In the genomic region with DNA sequence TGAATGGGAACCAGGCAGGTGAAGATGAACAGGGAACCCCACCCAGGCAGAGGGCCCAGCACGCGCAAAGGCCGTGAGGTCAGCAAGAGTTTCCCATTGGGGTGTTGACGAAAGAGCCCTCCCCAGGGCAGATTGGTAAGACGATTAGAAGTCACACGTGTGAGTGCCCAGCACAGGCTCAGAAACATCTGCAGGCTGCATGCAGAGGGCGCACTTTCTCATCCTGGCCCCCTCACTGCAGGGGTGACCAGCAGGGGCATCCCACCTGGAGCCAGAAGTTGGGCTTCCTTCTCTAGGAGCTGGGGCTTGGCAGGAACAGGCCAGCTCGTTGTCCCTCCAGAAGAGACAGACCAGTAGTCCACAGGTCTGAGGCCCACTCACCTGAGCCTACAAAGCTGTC, we compare ENCODE assay signal across 12 cellular contexts. TPM values are rescaled to one million over a fixed set of nuclear protein-coding genes. Genes with fewer than 3 reads are reported as not detected.
DNase-seq lines count a peak whose midpoint lies in the region; ATAC-seq and TF ChIP-seq lines count a peak whose summit lies in the region.
"Had no signal": no experiment of that assay in that cellular context is flagged by ENCODE, and none has a peak within 500 bp of the region (broad histone marks: within the 10 kb centered on the region; RNA-seq: fewer than 3 reads in every experiment).

No MANE protein-coding gene starts in this region.

- H3K79me2 ChIP-seq in PC-3 (ENCODE audit: low read length) (no peaks in the 10 kb centered on the region), hepatocyte (no peaks in the 10 kb centered on the region)
- H3K79me2 ChIP-seq: parathyroid adenoma had no signal

- peak; percentile 36; the same call in 1 of the 2 replicates for TF ChIP-seq CTCF in A673 (conservative IDR thresholded peaks at IDR 0.05; ENCODE audit: low read depth, low read length)
- TF ChIP-seq CTCF in GM12873 (IDR thresholded peaks at IDR 0.05; ENCODE audit: insufficient read depth, low read depth, low read length, missing control alignments): peak; percentile 25
- TF ChIP-seq CTCF in PC-3 (conservative IDR thresholded peaks at IDR 0.05; ENCODE audit: low read depth, low read length): peak; percentile 57
- TF ChIP-seq CTCF in hepatocyte (IDR thresholded peaks at IDR 0.05; ENCODE audit: poor library complexity): peak; percentile 3

- CTCF ChIA-PET in A673 (lab: Charles Lee): no interaction called here
- CTCF ChIA-PET in PC-3 (lab: Charles Lee): no interaction called here
- CTCF ChIA-PET in activated CD4-positive, alpha-beta memory T cell treated with anti-CD3 and anti-CD28 coated beads, Interleukin-2, amount 10 ng/mL, durations not matched to agents 7 days and 5 days (lab: Charles Lee): no interaction called here
- CTCF ChIA-PET in activated naive CD4-positive, alpha-beta T cell treated with anti-CD3 and anti-CD28 coated beads, Interleukin-2, amount 10 ng/mL, durations not matched to agents 7 days and 5 days (lab: Charles Lee): no interaction called here

- H3K9me3 Mint-ChIP-seq in activated CD4-positive, alpha-beta memory T cell treated with anti-CD3 and anti-CD28 coated beads, Interleukin-2, amount 10 ng/mL, durations not matched to agents 7 days and 5 days: no peaks in the 10 kb centered on the region
- H3K9me3 Mint-ChIP-seq in activated naive CD4-positive, alpha-beta T cell treated with anti-CD3 and anti-CD28 coated beads, Interleukin-2, amount 10 ng/mL, durations not matched to agents 7 days and 5 days: no peaks in the 10 kb centered on the region
- H3K9me3 Mint-ChIP-seq: memory B cell had no signal

- POLR2A ChIA-PET in A673 (lab: Charles Lee; ENCODE audit: low non-redundant PET): no interaction called here
- POLR2A ChIA-PET in PC-3 (lab: Charles Lee; ENCODE audit: unreplicated experiment): no interaction called here
- POLR2A ChIA-PET in activated CD4-positive, alpha-beta memory T cell treated with anti-CD3 and anti-CD28 coated beads, Interleukin-2, amount 10 ng/mL, durations not matched to agents 7 days and 5 days (lab: Charles Lee): no interaction called here

- no peak overlapping the region for H3K27ac ChIP-seq in A673 (ENCODE audit: low read depth, low read length, poor library complexity, severe bottlenecking)
- H3K27ac ChIP-seq in PC-3 (ENCODE audit: low read length): no peak overlapping the region
- no peak overlapping the region for H3K27ac ChIP-seq in hepatocyte
- H3K27ac ChIP-seq: parathyroid adenoma had no signal

- H3K4me3 Mint-ChIP-seq in activated CD4-positive, alpha-beta memory T cell treated with anti-CD3 and anti-CD28 coated beads, Interleukin-2, amount 10 ng/mL, durations not matched to agents 7 days and 5 days: no peak overlapping the region
- no peak overlapping the region for H3K4me3 Mint-ChIP-seq in activated naive CD4-positive, alpha-beta T cell treated with anti-CD3 and anti-CD28 coated beads, Interleukin-2, amount 10 ng/mL, durations not matched to agents 7 days and 5 days
- H3K4me3 Mint-ChIP-seq: memory B cell had no signal

- 61% methylated on average over 8 of the region's 8 CpGs for WGBS in hepatocyte (ENCODE audit: low lambda C conversion rate, missing lambda C conversion rate)

- intact Hi-C loops in A673 (cut with micrococcal nuclease; ENCODE audit: unreplicated experiment) (no loop called here), PC-3 (cut with micrococcal nuclease) (no loop called here)

- DNase-seq in A673 (ENCODE audit: low spot score) (no peak), PC-3 (peak; percentile 10), hepatocyte (ENCODE audit: low spot score) (no peak), mucosa of gallbladder (ENCODE audit: low spot score) (no peak), NCI-H1930 (lab: John Stamatoyannopoulos, UW) (no peak)
- no peak for DNase-seq in activated CD4-positive, alpha-beta memory T cell treated with anti-CD3 and anti-CD28 coated beads, Interleukin-2, amount 10 ng/mL, durations not matched to agents 7 days and 5 days
- no peak for DNase-seq in activated naive CD4-positive, alpha-beta T cell treated with anti-CD3 and anti-CD28 coated beads, Interleukin-2, amount 10 ng/mL, durations not matched to agents 7 days and 5 days
- DNase-seq: C1 segment of cervical spinal cord, HCEC 1CT had no signal

- H3K4me3 ChIP-seq in A673 (ENCODE audit: low read depth, low read length, poor library complexity, severe bottlenecking) (no peak overlapping the region), PC-3 (ENCODE audit: low read length) (no peak overlapping the region), hepatocyte (no peak overlapping the region)

- H3K4me1 Mint-ChIP-seq in activated CD4-positive, alpha-beta memory T cell treated with anti-CD3 and anti-CD28 coated beads, Interleukin-2, amount 10 ng/mL, durations not matched to agents 7 days and 5 days: no peaks in the 10 kb centered on the region
- H3K4me1 Mint-ChIP-seq in activated naive CD4-positive, alpha-beta T cell treated with anti-CD3 and anti-CD28 coated beads, Interleukin-2, amount 10 ng/mL, durations not matched to agents 7 days and 5 days: no peaks in the 10 kb centered on the region
- H3K4me1 Mint-ChIP-seq: memory B cell had no signal

- no peaks in the 10 kb centered on the region for H3K9me2 ChIP-seq in PC-3 (replicated peaks; ENCODE audit: low read length)
- no peaks in the 10 kb centered on the region for H3K9me2 ChIP-seq in hepatocyte (replicated peaks; ENCODE audit: insufficient read depth)

- no peak overlapping the region for H3K9ac ChIP-seq in PC-3 (ENCODE audit: low read length)
- H3K9ac ChIP-seq: parathyroid adenoma had no signal

- no peaks in the 10 kb centered on the region for H4K20me1 ChIP-seq in PC-3 (ENCODE audit: low read length)
- H4K20me1 ChIP-seq in hepatocyte (ENCODE audit: insufficient read depth, poor library complexity, severe bottlenecking): no peaks in the 10 kb centered on the region

- no peak overlapping the region for H3K4me2 ChIP-seq in PC-3 (ENCODE audit: low read length)
- H3K4me2 ChIP-seq in hepatocyte: no peak overlapping the region

- H3K9me3 ChIP-seq in A673 (ENCODE audit: low read depth, low read length, poor library complexity, severe bottlenecking): no peaks in the 10 kb centered on the region
- no peaks in the 10 kb centered on the region for H3K9me3 ChIP-seq in PC-3 (ENCODE audit: low read length)
- no peaks in the 10 kb centered on the region for H3K9me3 ChIP-seq in hepatocyte (ENCODE audit: low read depth)

- no peaks in the 10 kb centered on the region for H3F3A ChIP-seq in PC-3 (ENCODE audit: low read length, unreplicated experiment)

- H3K36me3 ChIP-seq in A673 (ENCODE audit: insufficient read depth, low read length, poor library complexity, severe bottlenecking) (no peaks in the 10 kb centered on the region), PC-3 (ENCODE audit: low read depth, low read length) (no peaks in the 10 kb centered on the region), hepatocyte (replicated peaks; ENCODE audit: insufficient read depth, low read depth) (no peaks in the 10 kb centered on the region)

- H3K27ac Mint-ChIP-seq in activated CD4-positive, alpha-beta memory T cell treated with anti-CD3 and anti-CD28 coated beads, Interleukin-2, amount 10 ng/mL, durations not matched to agents 7 days and 5 days: no peak overlapping the region
- no peak overlapping the region for H3K27ac Mint-ChIP-seq in activated naive CD4-positive, alpha-beta T cell treated with anti-CD3 and anti-CD28 coated beads, Interleukin-2, amount 10 ng/mL, durations not matched to agents 7 days and 5 days
- H3K27ac Mint-ChIP-seq: memory B cell had no signal

- H2AFZ ChIP-seq in PC-3 (ENCODE audit: low read length) (no peak overlapping the region), hepatocyte (no peak overlapping the region)
- H2AFZ ChIP-seq: parathyroid adenoma had no signal

- H3K4me1 ChIP-seq in A673 (ENCODE audit: insufficient read depth, low read length, poor library complexity, severe bottlenecking) (no peaks in the 10 kb centered on the region), PC-3 (ENCODE audit: insufficient read depth, low read length) (no peaks in the 10 kb centered on the region), hepatocyte (ENCODE audit: insufficient read depth) (no peaks in the 10 kb centered on the region)
- H3K4me1 ChIP-seq: parathyroid adenoma had no signal

- BruUV-seq in A673 (replicated peaks; lab: Mats Ljungman, UMichigan): no TSS peak
- BruUV-seq in PC-3 (replicated peaks; lab: Mats Ljungman, UMichigan): no TSS peak

- no peaks in the 10 kb centered on the region for H3K27me3 ChIP-seq in A673 (replicated peaks; ENCODE audit: insufficient read depth, low read depth, low read length, poor library complexity)
- no peaks in the 10 kb centered on the region for H3K27me3 ChIP-seq in PC-3 (ENCODE audit: low read length)
- H3K27me3 ChIP-seq in hepatocyte: no peaks in the 10 kb centered on the region

- H3K36me3 Mint-ChIP-seq in activated CD4-positive, alpha-beta memory T cell treated with anti-CD3 and anti-CD28 coated beads, Interleukin-2, amount 10 ng/mL, durations not matched to agents 7 days and 5 days (ENCODE audit: low read depth): no peaks in the 10 kb centered on the region
- no peaks in the 10 kb centered on the region for H3K36me3 Mint-ChIP-seq in activated naive CD4-positive, alpha-beta T cell treated with anti-CD3 and anti-CD28 coated beads, Interleukin-2, amount 10 ng/mL, durations not matched to agents 7 days and 5 days
- H3K36me3 Mint-ChIP-seq: memory B cell had no signal

- ATAC-seq in PC-3: no peak; the same call in 1 of the 2 replicates

- no peaks in the 10 kb centered on the region for H3K27me3 Mint-ChIP-seq in activated CD4-positive, alpha-beta memory T cell treated with anti-CD3 and anti-CD28 coated beads, Interleukin-2, amount 10 ng/mL, durations not matched to agents 7 days and 5 days
- no peaks in the 10 kb centered on the region for H3K27me3 Mint-ChIP-seq in activated naive CD4-positive, alpha-beta T cell treated with anti-CD3 and anti-CD28 coated beads, Interleukin-2, amount 10 ng/mL, durations not matched to agents 7 days and 5 days

RNA-seq across cellular contexts. Expression of a gene that starts 38.4 kb away (rescaled TPM):
- 23.3 and 23.5 TPM in 2 replicates for total RNA-seq in A673 (2021)
- total RNA-seq in PC-3 (2014; rRNA removed): 45.8 and 56.4 TPM in 2 replicates
- total RNA-seq in hepatocyte: 3.6 and 3.7 TPM in 2 replicates
- polyA plus RNA-seq in hepatocyte: 2.5 and 3.0 TPM in 2 replicates
- under 1 TPM in 1 of 2 experiments, not detected in 1; 0.20 TPM for total RNA-seq in activated CD4-positive, alpha-beta memory T cell treated with anti-CD3 and anti-CD28 coated beads, Interleukin-2, amount 10 ng/mL, durations not matched to agents 7 days and 5 days
- total RNA-seq in mucosa of gallbladder: 95.0 TPM

Comparison
In these comparisons a context has a peak if more than half of its experiments do, and no peak if none do; other contexts are left out.
1. CTCF ChIP-seq: peak in every context shown above with its lines; median percentile 57 in PC-3; 36 in A673; 25 in GM12873; 3 in hepatocyte.